ENCODE assay signal across 10 cellular contexts in the genomic region with DNA sequence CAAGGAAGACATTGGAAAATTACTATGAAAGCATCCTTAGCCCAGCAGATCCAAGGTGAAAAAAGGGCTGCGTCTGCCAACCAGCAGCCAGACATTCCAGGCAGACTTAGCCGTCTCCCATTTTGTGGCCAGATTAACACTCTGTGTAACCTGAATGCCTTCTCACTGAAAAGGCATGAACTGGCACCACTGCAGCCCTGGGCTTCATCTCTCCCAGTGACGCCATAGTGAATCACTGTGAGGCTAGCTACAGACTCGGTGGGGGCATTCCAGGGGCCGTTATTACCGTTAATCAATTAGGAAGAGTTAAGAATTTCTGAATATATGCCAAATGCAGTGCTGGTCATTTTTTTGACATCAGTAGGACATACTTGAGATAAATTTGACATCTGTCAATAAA.
DNase-seq lines count a peak whose midpoint lies in the region; TF ChIP-seq lines count a peak whose summit lies in the region.
"Had no signal": no experiment of that assay in that cellular context is flagged by ENCODE, and none has a peak within 500 bp of the region (broad histone marks: within the 10 kb centered on the region; RNA-seq: fewer than 3 reads in every experiment).

No MANE protein-coding gene starts in this region.

- peak; percentile 97 for DNase-seq in AG10803 (ENCODE audit: low read depth)
- DNase-seq in NCI-H446 treated with DMSO at 0.1 percent for 48 hours (lab: John Stamatoyannopoulos, UW), result peak; percentile 75
- peak; percentile 97 for DNase-seq in epithelial cell of esophagus (ENCODE audit: low read depth)
- peak; percentile 83 for DNase-seq in myocyte (ENCODE audit: low read depth)
- DNase-seq in NK-92 (lab: John Stamatoyannopoulos, UW; ENCODE audit: unreplicated experiment), result no peak
- DNase-seq in activated T-cell treated with anti-CD3 and anti-CD28 coated beads, Interleukin-2, amount 50 U/mL, for 48 hours, result no peak
- no peak for DNase-seq in erythroblast (lab: John Stamatoyannopoulos, UW)
- no peak for DNase-seq in NCI-H524 (lab: John Stamatoyannopoulos, UW)
- DNase-seq: foreskin melanocyte, NCI-H1436 had no signal

- H3K4me3 ChIP-seq in AG10803 (ENCODE audit: low read length) (no peak overlapping the region), epithelial cell of esophagus (ENCODE audit: low read length) (no peak overlapping the region)

- no peak for TF ChIP-seq CTCF in AG10803 (conservative IDR thresholded peaks at IDR 0.05; ENCODE audit: low read length)
- TF ChIP-seq CTCF in epithelial cell of esophagus (IDR thresholded peaks at IDR 0.05; ENCODE audit: insufficient read depth, low read depth, low read length, missing control alignments), result no peak

- TF ChIP-seq POLR2A in erythroblast (IDR thresholded peaks at IDR 0.05; ENCODE audit: low read length), result no peak

Comparison
In these comparisons a context has a peak if more than half of its experiments do, and no peak if none do; other contexts are left out.
1. DNase-seq: peak in AG10803 (single experiment), NCI-H446 treated with DMSO at 0.1 percent for 48 hours (single experiment), epithelial cell of esophagus (single experiment) and myocyte (single experiment); none in NK-92 (single experiment), activated T-cell treated with anti-CD3 and anti-CD28 coated beads, Interleukin-2, amount 50 U/mL, for 48 hours (0 of 2), erythroblast (0 of 2) and NCI-H524 (0 of 2).